In the genomic region with DNA sequence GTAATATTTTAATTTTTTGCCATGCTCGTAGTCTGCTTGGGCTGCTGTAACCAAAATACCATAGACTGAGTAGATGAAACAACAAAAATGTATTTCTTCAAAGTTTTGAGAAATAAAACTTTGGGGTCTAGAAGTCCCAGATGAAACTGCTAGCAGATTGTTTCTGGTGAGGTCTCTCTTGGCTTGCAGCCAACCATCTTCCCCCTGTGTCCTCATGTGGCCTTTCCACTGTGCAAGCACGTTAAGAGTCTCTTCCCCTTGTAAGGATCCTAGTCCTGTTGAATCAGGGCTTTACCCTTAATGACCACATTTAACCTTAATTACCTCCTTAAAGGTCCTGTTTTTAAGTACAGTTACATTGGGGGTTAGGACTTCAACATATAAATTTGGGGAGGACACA, we compare ENCODE assay signal across 22 cellular contexts.
DNase-seq lines count a peak whose midpoint lies in the region; ATAC-seq, FAIRE-seq and TF ChIP-seq lines count a peak whose summit lies in the region.
"Had no signal": no experiment of that assay in that cellular context is flagged by ENCODE, and none has a peak within 500 bp of the region (broad histone marks: within the 10 kb centered on the region; RNA-seq: fewer than 3 reads in every experiment).

No MANE protein-coding gene starts in this region.

- no peak for FAIRE-seq in astrocyte (lab: Jason Lieb, UNC)
- FAIRE-seq: bronchial epithelial cell, G401.6 had no signal

- H3K4me3 ChIP-seq in SK-N-SH (ENCODE audit: low read depth in 2 of 2, low read length in 1 of 2) (no peak overlapping the region), astrocyte (ENCODE audit: insufficient read depth, low read depth, low read length) (no peak overlapping the region)
- H3K4me3 ChIP-seq in CD4-positive, alpha-beta memory T cell (ENCODE audit: low read length in 2 of 2) = no peak overlapping the region
- H3K4me3 ChIP-seq: esophagus muscularis mucosa, GM12878 had no signal

- CTCF ChIA-PET in SK-N-SH (lab: Yijun Ruan, JAX) = no interaction called here
- CTCF ChIA-PET in CD4-positive, alpha-beta memory T cell (lab: Charles Lee; ENCODE audit: partially characterized antibody) = no interaction called here

- WGBS in SK-N-SH (ENCODE audit: low lambda C conversion rate) = 57% methylated on average over 2 of the region's 2 CpGs

- H3K4me2 ChIP-seq in SK-N-SH (no peak overlapping the region), astrocyte (ENCODE audit: low read length) (no peak overlapping the region)

- H4K20me1 ChIP-seq in SK-N-SH (ENCODE audit: insufficient read depth) (no peaks in the 10 kb centered on the region), astrocyte (ENCODE audit: insufficient read depth, low read length) (no peaks in the 10 kb centered on the region)

- TF ChIP-seq RAD21 in SK-N-SH (IDR thresholded peaks at IDR 0.05; ENCODE audit: low read length) = no peak

- H3K4me1 ChIP-seq in SK-N-SH (ENCODE audit: control insufficient read depth in 1 of 2, insufficient read depth in 2 of 2, low read depth in 1 of 2, low read length in 1 of 2) = no peaks in the 10 kb centered on the region; a peak in 2 of 4 replicates
- H3K4me1 ChIP-seq in astrocyte (ENCODE audit: insufficient read depth, low read length) = no peaks in the 10 kb centered on the region
- H3K4me1 ChIP-seq in CD4-positive, alpha-beta memory T cell (ENCODE audit: insufficient read depth, low read length) = no peaks in the 10 kb centered on the region

- H3K4me3 Mint-ChIP-seq in astrocyte (ENCODE audit: unreplicated experiment) = no peak overlapping the region
- no peak overlapping the region for H3K4me3 Mint-ChIP-seq in CD4-positive, alpha-beta memory T cell
- H3K4me3 Mint-ChIP-seq: activated naive CD4-positive, alpha-beta T cell treated with anti-CD3 and anti-CD28 coated beads, Interleukin-2, amount 50 U/mL, for 24 hours; stimulated activated naive CD8-positive, alpha-beta T cell treated with anti-CD3 and anti-CD28 coated beads, Interleukin-15, Interleukin-2, amounts not matched to agents 100 ng/mL and 50 ng/mL, for 24 hours; T-helper 2 cell treated with Interferon-gamma antibody and Interleukin-4, amounts not matched to agents 5 μg/mL and 100 μg/mL, for 36 hours had no signal

- H3K36me3 ChIP-seq in SK-N-SH (replicated peaks in 1 of 2; ENCODE audit: control insufficient read depth in 1 of 2, insufficient read depth in 2 of 2, low read length in 1 of 2) = peaks cover 75 to 85% of the 10 kb centered on the region in 2 experiments
- H3K36me3 ChIP-seq in astrocyte (ENCODE audit: insufficient read depth, low read length) = peaks cover 32% of the 10 kb centered on the region
- H3K36me3 ChIP-seq in CD4-positive, alpha-beta memory T cell (ENCODE audit: insufficient read depth, low read length) = peaks cover 8% of the 10 kb centered on the region

- H3K27ac ChIP-seq in SK-N-SH (ENCODE audit: low read depth in 2 of 2, low read length in 1 of 2) (no peak overlapping the region; a peak in 1 of 4 replicates), astrocyte (ENCODE audit: low read depth, low read length) (no peak overlapping the region)
- no peak overlapping the region for H3K27ac ChIP-seq in CD4-positive, alpha-beta memory T cell (ENCODE audit: low read depth, low read length)
- H3K27ac ChIP-seq: esophagus muscularis mucosa, HL-60, neutrophil had no signal

- H3K4me1 Mint-ChIP-seq in astrocyte (ENCODE audit: low read depth, unreplicated experiment) = peaks cover 2% of the 10 kb centered on the region
- peaks cover 2 to 15% (median 6%) of the 10 kb centered on the region in 4 donors for H3K4me1 Mint-ChIP-seq in CD4-positive, alpha-beta memory T cell

- H3K27me3 Mint-ChIP-seq in astrocyte (ENCODE audit: low read depth, unreplicated experiment) = no peaks in the 10 kb centered on the region
- no peaks in the 10 kb centered on the region for H3K27me3 Mint-ChIP-seq in CD4-positive, alpha-beta memory T cell
- H3K27me3 Mint-ChIP-seq: activated naive CD4-positive, alpha-beta T cell treated with anti-CD3 and anti-CD28 coated beads, Interleukin-2, amount 50 U/mL, for 24 hours; stimulated activated naive CD8-positive, alpha-beta T cell treated with anti-CD3 and anti-CD28 coated beads, Interleukin-15, Interleukin-2, amounts not matched to agents 100 ng/mL and 50 ng/mL, for 24 hours had no signal

- peaks cover 12% of the 10 kb centered on the region for H3F3A ChIP-seq in SK-N-SH (replicated peaks; ENCODE audit: insufficient read depth)

- no peak overlapping the region for H3K27ac Mint-ChIP-seq in astrocyte (ENCODE audit: unreplicated experiment)
- H3K27ac Mint-ChIP-seq in CD4-positive, alpha-beta memory T cell = no peak overlapping the region
- H3K27ac Mint-ChIP-seq: activated naive CD4-positive, alpha-beta T cell treated with anti-CD3 and anti-CD28 coated beads, Interleukin-2, amount 50 U/mL, for 24 hours; stimulated activated naive CD8-positive, alpha-beta T cell treated with anti-CD3 and anti-CD28 coated beads, Interleukin-15, Interleukin-2, amounts not matched to agents 100 ng/mL and 50 ng/mL, for 24 hours; T-helper 2 cell treated with Interferon-gamma antibody and Interleukin-4, amounts not matched to agents 5 μg/mL and 100 μg/mL, for 36 hours had no signal

- H3K9ac ChIP-seq in SK-N-SH (no peak overlapping the region), astrocyte (ENCODE audit: low read length) (no peak overlapping the region)

- H3K9me3 Mint-ChIP-seq in astrocyte (ENCODE audit: unreplicated experiment) = no peaks in the 10 kb centered on the region
- no peaks in the 10 kb centered on the region for H3K9me3 Mint-ChIP-seq in CD4-positive, alpha-beta memory T cell
- H3K9me3 Mint-ChIP-seq: activated naive CD4-positive, alpha-beta T cell treated with anti-CD3 and anti-CD28 coated beads, Interleukin-2, amount 50 U/mL, for 24 hours; stimulated activated naive CD8-positive, alpha-beta T cell treated with anti-CD3 and anti-CD28 coated beads, Interleukin-15, Interleukin-2, amounts not matched to agents 100 ng/mL and 50 ng/mL, for 24 hours; T-helper 2 cell treated with Interferon-gamma antibody and Interleukin-4, amounts not matched to agents 5 μg/mL and 100 μg/mL, for 36 hours had no signal

- H3K36me3 Mint-ChIP-seq in astrocyte (ENCODE audit: low read depth, unreplicated experiment) = peaks cover 13% of the 10 kb centered on the region
- H3K36me3 Mint-ChIP-seq in CD4-positive, alpha-beta memory T cell = peaks cover 48 to 63% of the 10 kb centered on the region in 2 donors

- H3K9me2 ChIP-seq in SK-N-SH = no peaks in the 10 kb centered on the region

- ATAC-seq in SK-N-SH treated with all-trans-retinoic acid at 6 μM for 48 hours = no peak
- ATAC-seq: GM12878 had no signal

- H3K27me3 ChIP-seq in SK-N-SH (ENCODE audit: insufficient read depth) (no peaks in the 10 kb centered on the region), astrocyte (ENCODE audit: insufficient read depth, low read length) (no peaks in the 10 kb centered on the region)
- no peaks in the 10 kb centered on the region for H3K27me3 ChIP-seq in CD4-positive, alpha-beta memory T cell (ENCODE audit: insufficient read depth, low read length)
- H3K27me3 ChIP-seq: esophagus muscularis mucosa, neutrophil had no signal

- intact Hi-C loops in CD4-positive, alpha-beta memory T cell (cut with micrococcal nuclease) = no loop called here

- H2AFZ ChIP-seq in SK-N-SH (ENCODE audit: low read depth) (no peak overlapping the region), astrocyte (ENCODE audit: low read depth, low read length) (no peak overlapping the region)

- DNase-seq in SK-N-SH = peak; percentile 16
- DNase-seq in NCI-H2029 treated with DMSO at 0.1 percent for 48 hours (lab: John Stamatoyannopoulos, UW) = peak; percentile 21
- DNase-seq in astrocyte (ENCODE audit: low read depth) = peak; percentile 0
- DNase-seq in renal cortical epithelial cell (ENCODE audit: low read depth) = peak; percentile 5
- no peak for DNase-seq in SW480 (ENCODE audit: low spot score)
- DNase-seq in NCI-H2107 treated with DMSO at 0.1 percent for 48 hours (lab: John Stamatoyannopoulos, UW; ENCODE audit: unreplicated experiment) = no peak
- DNase-seq in CD4-positive, alpha-beta memory T cell = no peak
- DNase-seq: activated CD4-positive, alpha-beta T cell treated with anti-CD3 and anti-CD28 coated beads for 1 hour; GOT3; hippocampal formation; NCI-H1930; stimulated activated CD4-positive, alpha-beta T cell treated with anti-CD3 and anti-CD28 coated beads, Interleukin-15, amount 100 ng/mL, for 24 hours had no signal

- no peaks in the 10 kb centered on the region for H3K9me3 ChIP-seq in SK-N-SH
- H3K9me3 ChIP-seq in astrocyte (ENCODE audit: insufficient read depth, low read depth, low read length) = no peaks in the 10 kb centered on the region
- H3K9me3 ChIP-seq in CD4-positive, alpha-beta memory T cell (ENCODE audit: control insufficient read depth in 1 of 2, low read length in 2 of 2) = no peaks in the 10 kb centered on the region
- H3K9me3 ChIP-seq: esophagus muscularis mucosa, neutrophil had no signal

- H3K79me2 ChIP-seq in SK-N-SH (ENCODE audit: insufficient read depth) = no peaks in the 10 kb centered on the region
- peaks cover 4% of the 10 kb centered on the region for H3K79me2 ChIP-seq in astrocyte (ENCODE audit: insufficient read depth, low read length)

- TF ChIP-seq EP300 in SK-N-SH (IDR thresholded peaks at IDR 0.05; ENCODE audit: borderline replicate concordance in 1 of 2, low read depth in 1 of 2, low read length in 1 of 2) = no peak

- POLR2A ChIA-PET in SK-N-SH (lab: Yijun Ruan, JAX) = no interaction called here
- POLR2A ChIA-PET in CD4-positive, alpha-beta memory T cell (lab: Charles Lee; ENCODE audit: partially characterized antibody) = no interaction called here

- TF ChIP-seq CTCF in SK-N-SH (IDR thresholded peaks at IDR 0.05) (no peak), astrocyte (IDR thresholded peaks at IDR 0.05; ENCODE audit: insufficient read depth, low read depth, low read length) (no peak)

TF ChIP-seq in SK-N-SH, 30 proteins besides CTCF, POLR2A, EP300 and RAD21 (continues in another document):
- TF ChIP-seq FOSL2 (IDR thresholded peaks at IDR 0.05; ENCODE audit: borderline replicate concordance, low read depth) = no peak
- TF ChIP-seq NRF1 (IDR thresholded peaks at IDR 0.05; ENCODE audit: low read depth, low read length) = no peak
- TF ChIP-seq JUND (IDR thresholded peaks at IDR 0.05) = no peak

TF ChIP-seq in SK-N-SH treated with all-trans-retinoic acid at 6 μM for 48 hours, 23 proteins besides CTCF, POLR2A, EP300 and RAD21 (continues in another document):
- TF ChIP-seq ZC3H10 (CRISPR knock-in tag; IDR thresholded peaks at IDR 0.05) = no peak
- TF ChIP-seq ZFP3 (CRISPR knock-in tag; IDR thresholded peaks at IDR 0.05) = no peak
- TF ChIP-seq CSDC2 (CRISPR knock-in tag; IDR thresholded peaks at IDR 0.05) = no peak
- no peak for TF ChIP-seq ZNF8 (CRISPR knock-in tag; IDR thresholded peaks at IDR 0.05)
- TF ChIP-seq ZNF565 (CRISPR knock-in tag; conservative IDR thresholded peaks at IDR 0.05; ENCODE audit: low read depth) = no peak
- TF ChIP-seq RARB (CRISPR knock-in tag; IDR thresholded peaks at IDR 0.05) = no peak
- no peak for TF ChIP-seq SNAI2 (CRISPR knock-in tag; IDR thresholded peaks at IDR 0.05)

Comparison
In these comparisons a context has a peak if more than half of its experiments do, and no peak if none do; other contexts are left out.
1. DNase-seq: peak in SK-N-SH (single experiment), NCI-H2029 treated with DMSO at 0.1 percent for 48 hours (single experiment), astrocyte (single experiment) and renal cortical epithelial cell (single experiment); none in SW480 (single experiment), NCI-H2107 treated with DMSO at 0.1 percent for 48 hours (single experiment) and CD4-positive, alpha-beta memory T cell (0 of 5).